Comparison of ENCODE assay signal across 1 cellular context in the genomic region with DNA sequence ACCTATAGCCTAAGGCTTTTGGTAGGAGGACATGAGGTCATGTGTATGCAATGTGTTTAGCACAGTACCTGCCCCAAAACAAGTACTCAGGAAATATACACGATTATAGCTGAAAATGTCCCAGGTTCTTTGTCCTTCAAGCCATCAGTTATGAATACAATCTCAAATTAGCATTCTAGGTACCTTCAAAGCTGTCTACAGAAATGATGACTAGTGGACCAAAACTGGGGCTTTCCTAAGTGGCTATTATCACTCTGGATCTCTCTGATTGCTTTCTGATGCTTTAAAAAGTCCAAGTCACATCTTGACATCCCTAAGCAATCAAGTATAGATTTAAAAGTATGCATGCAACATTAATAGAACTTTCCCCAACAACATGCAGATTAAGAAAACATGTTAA.
TF ChIP-seq lines count a peak whose summit lies in the region.

No MANE protein-coding gene starts in this region.

TF ChIP-seq in GM12878, 131 proteins besides CTCF, POLR2A, EP300 and RAD21:
- TF ChIP-seq CBX5 (IDR thresholded peaks at IDR 0.05; ENCODE audit: low read depth) (no peak), ZBTB33 (IDR thresholded peaks at IDR 0.05) (no peak)
